ENCODE assay signal across 1 cellular context in the genomic region with DNA sequence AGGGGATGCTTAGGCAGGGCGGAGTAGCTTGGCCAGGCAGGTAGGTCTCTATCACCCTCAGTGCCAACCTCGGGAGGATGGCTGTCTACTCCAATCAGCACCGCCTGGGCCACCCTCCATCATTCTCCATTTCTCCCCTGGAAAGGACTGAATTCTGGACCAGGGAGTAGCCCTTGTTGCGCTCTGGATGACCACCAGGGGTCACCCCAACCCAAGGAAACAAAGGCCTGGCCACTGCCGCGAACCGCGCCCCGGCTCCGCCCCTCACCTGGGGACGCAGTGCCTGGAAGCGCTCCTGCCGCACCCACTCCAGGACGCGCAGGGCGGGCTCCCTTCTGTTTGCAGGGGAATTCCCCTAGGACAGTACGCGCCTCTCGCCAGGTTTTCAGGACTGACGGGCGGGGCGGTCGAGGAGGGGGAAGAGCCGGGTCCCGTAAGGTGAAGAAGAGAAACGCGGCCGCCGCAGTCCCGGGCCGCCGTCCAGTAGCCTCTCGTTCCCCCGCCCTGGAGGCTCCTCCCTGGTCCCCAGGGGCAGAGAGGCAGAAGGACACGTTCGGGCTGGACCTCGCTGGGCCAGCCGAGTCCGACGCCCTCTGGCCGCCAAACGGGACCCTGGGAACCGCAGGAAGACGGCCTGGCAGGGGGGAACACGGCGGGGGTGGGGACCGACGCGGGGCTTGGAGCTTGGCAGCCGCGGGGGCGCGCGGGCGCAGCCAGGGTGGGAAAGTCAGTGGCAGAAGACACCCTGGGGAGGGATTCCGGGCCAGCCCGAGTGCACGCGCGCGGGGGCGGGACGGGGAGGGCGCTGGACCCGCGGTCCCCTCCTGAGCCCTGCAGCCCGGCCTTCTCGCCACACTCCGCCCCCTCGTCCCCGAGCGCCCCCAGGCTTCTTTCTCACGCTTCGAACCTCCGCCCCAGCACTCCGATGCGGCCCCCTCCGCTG.
A peak's percentile ranks its signal among the peaks of the same experiment; 100 is the strongest.
TF ChIP-seq lines count a peak whose summit lies in the region.

No MANE protein-coding gene starts in this region.

TF ChIP-seq in HepG2, 621 proteins besides CTCF, POLR2A, EP300 and RAD21 (continued from another document and continues in another):
- TF ChIP-seq, protein P1, sequence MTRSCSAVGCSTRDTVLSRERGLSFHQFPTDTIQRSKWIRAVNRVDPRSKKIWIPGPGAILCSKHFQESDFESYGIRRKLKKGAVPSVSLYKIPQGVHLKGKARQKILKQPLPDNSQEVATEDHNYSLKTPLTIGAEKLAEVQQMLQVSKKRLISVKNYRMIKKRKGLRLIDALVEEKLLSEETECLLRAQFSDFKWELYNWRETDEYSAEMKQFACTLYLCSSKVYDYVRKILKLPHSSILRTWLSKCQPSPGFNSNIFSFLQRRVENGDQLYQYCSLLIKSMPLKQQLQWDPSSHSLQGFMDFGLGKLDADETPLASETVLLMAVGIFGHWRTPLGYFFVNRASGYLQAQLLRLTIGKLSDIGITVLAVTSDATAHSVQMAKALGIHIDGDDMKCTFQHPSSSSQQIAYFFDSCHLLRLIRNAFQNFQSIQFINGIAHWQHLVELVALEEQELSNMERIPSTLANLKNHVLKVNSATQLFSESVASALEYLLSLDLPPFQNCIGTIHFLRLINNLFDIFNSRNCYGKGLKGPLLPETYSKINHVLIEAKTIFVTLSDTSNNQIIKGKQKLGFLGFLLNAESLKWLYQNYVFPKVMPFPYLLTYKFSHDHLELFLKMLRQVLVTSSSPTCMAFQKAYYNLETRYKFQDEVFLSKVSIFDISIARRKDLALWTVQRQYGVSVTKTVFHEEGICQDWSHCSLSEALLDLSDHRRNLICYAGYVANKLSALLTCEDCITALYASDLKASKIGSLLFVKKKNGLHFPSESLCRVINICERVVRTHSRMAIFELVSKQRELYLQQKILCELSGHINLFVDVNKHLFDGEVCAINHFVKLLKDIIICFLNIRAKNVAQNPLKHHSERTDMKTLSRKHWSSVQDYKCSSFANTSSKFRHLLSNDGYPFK (CRISPR knock-in tag; IDR thresholded peaks at IDR 0.05; ENCODE audit: borderline replicate concordance), result peak; percentile 29; the same call in 1 of the 2 replicates
- TF ChIP-seq ASH2L (IDR thresholded peaks at IDR 0.05; ENCODE audit: insufficient read length, low read depth, low read length) (peak; percentile 23), RFXAP (CRISPR knock-in tag; IDR thresholded peaks at IDR 0.05; ENCODE audit: borderline replicate concordance) (no peak), SAP130 (CRISPR knock-in tag; IDR thresholded peaks at IDR 0.05; ENCODE audit: low read depth) (peak; percentile 75), GATA4 (IDR thresholded peaks at IDR 0.05; ENCODE audit: borderline replicate concordance, low read depth) (no peak), ZNF225 (CRISPR knock-in tag; IDR thresholded peaks at IDR 0.05) (peak; percentile 80; the same call in 1 of the 2 replicates), ZNF205 (CRISPR knock-in tag; IDR thresholded peaks at IDR 0.05) (peak; percentile 91), PHF8 (CRISPR knock-in tag; IDR thresholded peaks at IDR 0.05) (peak; percentile 42; the same call in 1 of the 2 replicates), RBM39 (IDR thresholded peaks at IDR 0.05; ENCODE audit: low read depth, low read length, poor library complexity, severe bottlenecking) (no peak), KLF12 (CRISPR knock-in tag; IDR thresholded peaks at IDR 0.05; ENCODE audit: borderline replicate concordance) (peak; percentile 74; the same call in 1 of the 2 replicates), SIX4 (CRISPR knock-in tag; IDR thresholded peaks at IDR 0.05) (no peak), FOXO1 (CRISPR knock-in tag; IDR thresholded peaks at IDR 0.05) (0 out of 2 replicates have a peak, but pooled peaks have one; percentile 32), STAG1 (CRISPR knock-in tag; IDR thresholded peaks at IDR 0.05) (peak; percentile 97), FOXK1 (CRISPR knock-in tag; IDR thresholded peaks at IDR 0.05; ENCODE audit: borderline replicate concordance, low read depth) (peak; percentile 80; the same call in 1 of the 2 replicates), ZBTB21 (CRISPR knock-in tag; IDR thresholded peaks at IDR 0.05) (no peak), TEAD2 (CRISPR knock-in tag; IDR thresholded peaks at IDR 0.05) (no peak), PITX1 (CRISPR knock-in tag; IDR thresholded peaks at IDR 0.05) (peak; percentile 75), TAF1 (CRISPR knock-in tag; IDR thresholded peaks at IDR 0.05) (peak; percentile 25; the same call in 1 of the 2 replicates), CHCHD3 (CRISPR knock-in tag; IDR thresholded peaks at IDR 0.05) (no peak), JUN (CRISPR knock-in tag; IDR thresholded peaks at IDR 0.05) (0 out of 2 replicates have a peak, but pooled peaks have one; percentile 23), MEIS1 (CRISPR knock-in tag; IDR thresholded peaks at IDR 0.05; ENCODE audit: borderline replicate concordance) (no peak), ZNF567 (CRISPR knock-in tag; IDR thresholded peaks at IDR 0.05; ENCODE audit: borderline replicate concordance) (peak; percentile 76; the same call in 1 of the 2 replicates), DR1 (CRISPR knock-in tag; IDR thresholded peaks at IDR 0.05) (no peak), ETV6 (CRISPR knock-in tag; conservative IDR thresholded peaks at IDR 0.05) (no peak), ZMAT3 (CRISPR knock-in tag; conservative IDR thresholded peaks at IDR 0.05) (no peak), E2F1 (CRISPR knock-in tag; IDR thresholded peaks at IDR 0.05) (no peak), ZNF101 (CRISPR knock-in tag; IDR thresholded peaks at IDR 0.05; ENCODE audit: borderline replicate concordance, low read depth) (no peak), HDAC1 (CRISPR knock-in tag; IDR thresholded peaks at IDR 0.05) (peak; percentile 75), CERS6 (CRISPR knock-in tag; IDR thresholded peaks at IDR 0.05) (no peak), AGO2 (optimal IDR thresholded peaks at IDR 0.05; ENCODE audit: low read depth, low read length) (no peak), ZNF33B (CRISPR knock-in tag; IDR thresholded peaks at IDR 0.05) (0 out of 2 replicates have a peak, but pooled peaks have one; percentile 73), RAD51 (IDR thresholded peaks at IDR 0.05; ENCODE audit: borderline replicate concordance) (no peak), TBX3 (IDR thresholded peaks at IDR 0.05; ENCODE audit: borderline replicate concordance) (no peak), BRCA1 (CRISPR knock-in tag; IDR thresholded peaks at IDR 0.05) (no peak), PLRG1 (conservative IDR thresholded peaks at IDR 0.05) (no peak), CBX2 (IDR thresholded peaks at IDR 0.05; ENCODE audit: low read depth, low read length) (no peak), CBX2 (CRISPR knock-in tag; IDR thresholded peaks at IDR 0.05; ENCODE audit: low read depth) (no peak), ZNF256 (CRISPR knock-in tag; conservative IDR thresholded peaks at IDR 0.05) (no peak)
- TF ChIP-seq, protein P2, sequence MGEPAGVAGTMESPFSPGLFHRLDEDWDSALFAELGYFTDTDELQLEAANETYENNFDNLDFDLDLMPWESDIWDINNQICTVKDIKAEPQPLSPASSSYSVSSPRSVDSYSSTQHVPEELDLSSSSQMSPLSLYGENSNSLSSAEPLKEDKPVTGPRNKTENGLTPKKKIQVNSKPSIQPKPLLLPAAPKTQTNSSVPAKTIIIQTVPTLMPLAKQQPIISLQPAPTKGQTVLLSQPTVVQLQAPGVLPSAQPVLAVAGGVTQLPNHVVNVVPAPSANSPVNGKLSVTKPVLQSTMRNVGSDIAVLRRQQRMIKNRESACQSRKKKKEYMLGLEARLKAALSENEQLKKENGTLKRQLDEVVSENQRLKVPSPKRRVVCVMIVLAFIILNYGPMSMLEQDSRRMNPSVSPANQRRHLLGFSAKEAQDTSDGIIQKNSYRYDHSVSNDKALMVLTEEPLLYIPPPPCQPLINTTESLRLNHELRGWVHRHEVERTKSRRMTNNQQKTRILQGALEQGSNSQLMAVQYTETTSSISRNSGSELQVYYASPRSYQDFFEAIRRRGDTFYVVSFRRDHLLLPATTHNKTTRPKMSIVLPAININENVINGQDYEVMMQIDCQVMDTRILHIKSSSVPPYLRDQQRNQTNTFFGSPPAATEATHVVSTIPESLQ (CRISPR knock-in tag; conservative IDR thresholded peaks at IDR 0.05), result no peak
- TF ChIP-seq, protein P3, sequence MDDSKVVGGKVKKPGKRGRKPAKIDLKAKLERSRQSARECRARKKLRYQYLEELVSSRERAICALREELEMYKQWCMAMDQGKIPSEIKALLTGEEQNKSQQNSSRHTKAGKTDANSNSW (CRISPR knock-in tag; IDR thresholded peaks at IDR 0.05; ENCODE audit: borderline replicate concordance), result no peak
- TF ChIP-seq, protein P4, sequence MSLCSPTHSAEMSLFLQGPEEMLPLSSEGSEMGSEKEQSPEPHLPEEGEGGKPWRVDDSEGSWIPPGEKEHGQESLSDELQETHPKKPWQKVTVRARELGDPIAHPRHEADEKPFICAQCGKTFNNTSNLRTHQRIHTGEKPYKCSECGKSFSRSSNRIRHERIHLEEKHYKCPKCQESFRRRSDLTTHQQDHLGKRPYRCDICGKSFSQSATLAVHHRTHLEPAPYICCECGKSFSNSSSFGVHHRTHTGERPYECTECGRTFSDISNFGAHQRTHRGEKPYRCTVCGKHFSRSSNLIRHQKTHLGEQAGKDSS (CRISPR knock-in tag; IDR thresholded peaks at IDR 0.05; ENCODE audit: borderline replicate concordance, low read depth), result peak; percentile 64; the same call in 1 of the 2 replicates
- TF ChIP-seq, protein P5, sequence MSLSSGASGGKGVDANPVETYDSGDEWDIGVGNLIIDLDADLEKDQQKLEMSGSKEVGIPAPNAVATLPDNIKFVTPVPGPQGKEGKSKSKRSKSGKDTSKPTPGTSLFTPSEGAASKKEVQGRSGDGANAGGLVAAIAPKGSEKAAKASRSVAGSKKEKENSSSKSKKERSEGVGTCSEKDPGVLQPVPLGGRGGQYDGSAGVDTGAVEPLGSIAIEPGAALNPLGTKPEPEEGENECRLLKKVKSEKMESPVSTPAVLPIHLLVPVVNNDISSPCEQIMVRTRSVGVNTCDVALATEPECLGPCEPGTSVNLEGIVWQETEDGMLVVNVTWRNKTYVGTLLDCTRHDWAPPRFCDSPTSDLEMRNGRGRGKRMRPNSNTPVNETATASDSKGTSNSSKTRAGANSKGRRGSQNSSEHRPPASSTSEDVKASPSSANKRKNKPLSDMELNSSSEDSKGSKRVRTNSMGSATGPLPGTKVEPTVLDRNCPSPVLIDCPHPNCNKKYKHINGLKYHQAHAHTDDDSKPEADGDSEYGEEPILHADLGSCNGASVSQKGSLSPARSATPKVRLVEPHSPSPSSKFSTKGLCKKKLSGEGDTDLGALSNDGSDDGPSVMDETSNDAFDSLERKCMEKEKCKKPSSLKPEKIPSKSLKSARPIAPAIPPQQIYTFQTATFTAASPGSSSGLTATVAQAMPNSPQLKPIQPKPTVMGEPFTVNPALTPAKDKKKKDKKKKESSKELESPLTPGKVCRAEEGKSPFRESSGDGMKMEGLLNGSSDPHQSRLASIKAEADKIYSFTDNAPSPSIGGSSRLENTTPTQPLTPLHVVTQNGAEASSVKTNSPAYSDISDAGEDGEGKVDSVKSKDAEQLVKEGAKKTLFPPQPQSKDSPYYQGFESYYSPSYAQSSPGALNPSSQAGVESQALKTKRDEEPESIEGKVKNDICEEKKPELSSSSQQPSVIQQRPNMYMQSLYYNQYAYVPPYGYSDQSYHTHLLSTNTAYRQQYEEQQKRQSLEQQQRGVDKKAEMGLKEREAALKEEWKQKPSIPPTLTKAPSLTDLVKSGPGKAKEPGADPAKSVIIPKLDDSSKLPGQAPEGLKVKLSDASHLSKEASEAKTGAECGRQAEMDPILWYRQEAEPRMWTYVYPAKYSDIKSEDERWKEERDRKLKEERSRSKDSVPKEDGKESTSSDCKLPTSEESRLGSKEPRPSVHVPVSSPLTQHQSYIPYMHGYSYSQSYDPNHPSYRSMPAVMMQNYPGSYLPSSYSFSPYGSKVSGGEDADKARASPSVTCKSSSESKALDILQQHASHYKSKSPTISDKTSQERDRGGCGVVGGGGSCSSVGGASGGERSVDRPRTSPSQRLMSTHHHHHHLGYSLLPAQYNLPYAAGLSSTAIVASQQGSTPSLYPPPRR (CRISPR knock-in tag; IDR thresholded peaks at IDR 0.05; ENCODE audit: borderline replicate concordance), result no peak
- TF ChIP-seq, protein P6, sequence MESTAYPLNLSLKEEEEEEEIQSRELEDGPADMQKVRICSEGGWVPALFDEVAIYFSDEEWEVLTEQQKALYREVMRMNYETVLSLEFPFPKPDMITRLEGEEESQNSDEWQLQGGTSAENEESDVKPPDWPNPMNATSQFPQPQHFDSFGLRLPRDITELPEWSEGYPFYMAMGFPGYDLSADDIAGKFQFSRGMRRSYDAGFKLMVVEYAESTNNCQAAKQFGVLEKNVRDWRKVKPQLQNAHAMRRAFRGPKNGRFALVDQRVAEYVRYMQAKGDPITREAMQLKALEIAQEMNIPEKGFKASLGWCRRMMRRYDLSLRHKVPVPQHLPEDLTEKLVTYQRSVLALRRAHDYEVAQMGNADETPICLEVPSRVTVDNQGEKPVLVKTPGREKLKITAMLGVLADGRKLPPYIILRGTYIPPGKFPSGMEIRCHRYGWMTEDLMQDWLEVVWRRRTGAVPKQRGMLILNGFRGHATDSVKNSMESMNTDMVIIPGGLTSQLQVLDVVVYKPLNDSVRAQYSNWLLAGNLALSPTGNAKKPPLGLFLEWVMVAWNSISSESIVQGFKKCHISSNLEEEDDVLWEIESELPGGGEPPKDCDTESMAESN (CRISPR knock-in tag; conservative IDR thresholded peaks at IDR 0.05), result no peak
